Comparison of ENCODE assay signal across 1 cellular context in the genomic region with DNA sequence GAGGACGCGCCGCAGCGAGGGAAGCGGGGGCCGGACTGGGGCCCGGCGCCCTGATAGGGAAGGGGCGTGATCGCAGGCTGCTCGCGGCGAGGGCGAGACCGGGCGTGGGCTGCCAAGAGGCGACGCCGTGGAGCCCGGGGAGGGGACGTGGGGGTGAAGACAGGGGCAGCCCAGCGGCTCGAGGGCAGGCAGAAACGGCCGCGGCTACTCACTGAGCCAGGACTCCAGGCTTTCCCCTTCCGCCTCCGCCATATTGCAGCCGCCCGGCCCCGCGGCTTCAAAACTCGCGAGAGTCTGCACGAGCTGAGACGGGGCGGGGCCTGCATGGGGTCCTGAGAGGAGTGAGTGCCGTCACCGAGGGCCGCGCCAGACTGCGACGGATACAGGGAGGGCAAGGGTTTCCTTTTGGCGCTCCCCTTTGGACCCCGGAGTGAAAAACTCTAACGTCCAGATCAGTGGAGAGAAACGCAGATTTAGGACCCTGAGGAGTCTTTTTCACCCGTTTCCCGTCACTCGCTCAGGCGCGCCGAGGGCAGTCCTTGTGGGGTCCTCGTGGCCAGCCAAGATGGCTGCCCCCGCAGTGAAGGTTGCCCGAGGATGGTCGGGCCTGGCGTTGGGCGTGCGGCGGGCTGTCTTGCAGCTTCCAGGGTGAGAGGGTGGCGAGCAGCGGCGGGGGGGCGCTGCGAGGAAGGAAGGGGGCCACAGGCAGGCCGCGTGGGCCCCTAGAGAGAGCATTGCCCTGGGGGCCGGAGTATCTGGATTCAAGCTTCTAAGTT.
A peak's percentile ranks its signal among the peaks of the same experiment; 100 is the strongest.
TF ChIP-seq lines count a peak whose summit lies in the region.

A gene with protein sequence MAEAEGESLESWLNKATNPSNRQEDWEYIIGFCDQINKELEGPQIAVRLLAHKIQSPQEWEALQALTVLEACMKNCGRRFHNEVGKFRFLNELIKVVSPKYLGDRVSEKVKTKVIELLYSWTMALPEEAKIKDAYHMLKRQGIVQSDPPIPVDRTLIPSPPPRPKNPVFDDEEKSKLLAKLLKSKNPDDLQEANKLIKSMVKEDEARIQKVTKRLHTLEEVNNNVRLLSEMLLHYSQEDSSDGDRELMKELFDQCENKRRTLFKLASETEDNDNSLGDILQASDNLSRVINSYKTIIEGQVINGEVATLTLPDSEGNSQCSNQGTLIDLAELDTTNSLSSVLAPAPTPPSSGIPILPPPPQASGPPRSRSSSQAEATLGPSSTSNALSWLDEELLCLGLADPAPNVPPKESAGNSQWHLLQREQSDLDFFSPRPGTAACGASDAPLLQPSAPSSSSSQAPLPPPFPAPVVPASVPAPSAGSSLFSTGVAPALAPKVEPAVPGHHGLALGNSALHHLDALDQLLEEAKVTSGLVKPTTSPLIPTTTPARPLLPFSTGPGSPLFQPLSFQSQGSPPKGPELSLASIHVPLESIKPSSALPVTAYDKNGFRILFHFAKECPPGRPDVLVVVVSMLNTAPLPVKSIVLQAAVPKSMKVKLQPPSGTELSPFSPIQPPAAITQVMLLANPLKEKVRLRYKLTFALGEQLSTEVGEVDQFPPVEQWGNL (minus strand): TSS at position 271 of the 776 bp plus-strand sequence. CDS start 19 bp downstream, at position 252.
MRPS7 (plus strand) TSS at position 544 of the 776 bp plus-strand sequence; CDS start at position 566, 22 bp downstream.

TF ChIP-seq in K562, 482 proteins besides CTCF, POLR2A, EP300 and RAD21 (continued from another document and continues in another):
- TF ChIP-seq, protein P1, sequence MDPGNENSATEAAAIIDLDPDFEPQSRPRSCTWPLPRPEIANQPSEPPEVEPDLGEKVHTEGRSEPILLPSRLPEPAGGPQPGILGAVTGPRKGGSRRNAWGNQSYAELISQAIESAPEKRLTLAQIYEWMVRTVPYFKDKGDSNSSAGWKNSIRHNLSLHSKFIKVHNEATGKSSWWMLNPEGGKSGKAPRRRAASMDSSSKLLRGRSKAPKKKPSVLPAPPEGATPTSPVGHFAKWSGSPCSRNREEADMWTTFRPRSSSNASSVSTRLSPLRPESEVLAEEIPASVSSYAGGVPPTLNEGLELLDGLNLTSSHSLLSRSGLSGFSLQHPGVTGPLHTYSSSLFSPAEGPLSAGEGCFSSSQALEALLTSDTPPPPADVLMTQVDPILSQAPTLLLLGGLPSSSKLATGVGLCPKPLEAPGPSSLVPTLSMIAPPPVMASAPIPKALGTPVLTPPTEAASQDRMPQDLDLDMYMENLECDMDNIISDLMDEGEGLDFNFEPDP (CRISPR knock-in tag; IDR thresholded peaks at IDR 0.05): no peak
- TF ChIP-seq, protein P2, sequence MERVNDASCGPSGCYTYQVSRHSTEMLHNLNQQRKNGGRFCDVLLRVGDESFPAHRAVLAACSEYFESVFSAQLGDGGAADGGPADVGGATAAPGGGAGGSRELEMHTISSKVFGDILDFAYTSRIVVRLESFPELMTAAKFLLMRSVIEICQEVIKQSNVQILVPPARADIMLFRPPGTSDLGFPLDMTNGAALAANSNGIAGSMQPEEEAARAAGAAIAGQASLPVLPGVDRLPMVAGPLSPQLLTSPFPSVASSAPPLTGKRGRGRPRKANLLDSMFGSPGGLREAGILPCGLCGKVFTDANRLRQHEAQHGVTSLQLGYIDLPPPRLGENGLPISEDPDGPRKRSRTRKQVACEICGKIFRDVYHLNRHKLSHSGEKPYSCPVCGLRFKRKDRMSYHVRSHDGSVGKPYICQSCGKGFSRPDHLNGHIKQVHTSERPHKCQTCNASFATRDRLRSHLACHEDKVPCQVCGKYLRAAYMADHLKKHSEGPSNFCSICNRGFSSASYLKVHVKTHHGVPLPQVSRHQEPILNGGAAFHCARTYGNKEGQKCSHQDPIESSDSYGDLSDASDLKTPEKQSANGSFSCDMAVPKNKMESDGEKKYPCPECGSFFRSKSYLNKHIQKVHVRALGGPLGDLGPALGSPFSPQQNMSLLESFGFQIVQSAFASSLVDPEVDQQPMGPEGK (CRISPR knock-in tag; IDR thresholded peaks at IDR 0.05; ENCODE audit: borderline replicate concordance): no peak
- TF ChIP-seq, protein P3, sequence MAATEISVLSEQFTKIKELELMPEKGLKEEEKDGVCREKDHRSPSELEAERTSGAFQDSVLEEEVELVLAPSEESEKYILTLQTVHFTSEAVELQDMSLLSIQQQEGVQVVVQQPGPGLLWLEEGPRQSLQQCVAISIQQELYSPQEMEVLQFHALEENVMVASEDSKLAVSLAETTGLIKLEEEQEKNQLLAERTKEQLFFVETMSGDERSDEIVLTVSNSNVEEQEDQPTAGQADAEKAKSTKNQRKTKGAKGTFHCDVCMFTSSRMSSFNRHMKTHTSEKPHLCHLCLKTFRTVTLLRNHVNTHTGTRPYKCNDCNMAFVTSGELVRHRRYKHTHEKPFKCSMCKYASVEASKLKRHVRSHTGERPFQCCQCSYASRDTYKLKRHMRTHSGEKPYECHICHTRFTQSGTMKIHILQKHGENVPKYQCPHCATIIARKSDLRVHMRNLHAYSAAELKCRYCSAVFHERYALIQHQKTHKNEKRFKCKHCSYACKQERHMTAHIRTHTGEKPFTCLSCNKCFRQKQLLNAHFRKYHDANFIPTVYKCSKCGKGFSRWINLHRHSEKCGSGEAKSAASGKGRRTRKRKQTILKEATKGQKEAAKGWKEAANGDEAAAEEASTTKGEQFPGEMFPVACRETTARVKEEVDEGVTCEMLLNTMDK (IDR thresholded peaks at IDR 0.05; ENCODE audit: borderline replicate concordance, insufficient read depth, low read depth, low read length, poor library complexity, severe bottlenecking): no peak
- TF ChIP-seq DNMT1 (IDR thresholded peaks at IDR 0.05) (no peak), KAT7 (CRISPR knock-in tag; IDR thresholded peaks at IDR 0.05; ENCODE audit: borderline replicate concordance) (no peak; the same call in 1 of the 2 replicates), ZNF586 (CRISPR knock-in tag; conservative IDR thresholded peaks at IDR 0.05) (no peak), TOE1 (IDR thresholded peaks at IDR 0.05; ENCODE audit: borderline replicate concordance) (peak; percentile 80; the same call in 1 of the 2 replicates), TOE1 (CRISPR knock-in tag; IDR thresholded peaks at IDR 0.05; ENCODE audit: borderline replicate concordance, low read depth) (no peak), ATF7 (IDR thresholded peaks at IDR 0.05) (peak; percentile 95), ZNF696 (CRISPR knock-in tag; conservative IDR thresholded peaks at IDR 0.05) (no peak), LARP7 (IDR thresholded peaks at IDR 0.05) (no peak), CBX1 (IDR thresholded peaks at IDR 0.05; ENCODE audit: low read depth) (no peak), SOX6 (IDR thresholded peaks at IDR 0.05) (peak; percentile 41; the same call in 1 of the 2 replicates), PHF20 (IDR thresholded peaks at IDR 0.05; ENCODE audit: partially characterized antibody) (peak; percentile 98), TRIM28 (IDR thresholded peaks at IDR 0.05) (peak; percentile 67; the same call in 1 of the 2 replicates), PHB2 (IDR thresholded peaks at IDR 0.05; ENCODE audit: low read depth) (no peak), SMAD3 (CRISPR knock-in tag; conservative IDR thresholded peaks at IDR 0.05) (0 out of 2 replicates have a peak, but pooled peaks have one; percentile 41), ARID1B (IDR thresholded peaks at IDR 0.05) (peak; percentile 28; the same call in 1 of the 2 replicates), CBFA2T3 (IDR thresholded peaks at IDR 0.05) (no peak), ZNF347 (CRISPR knock-in tag; IDR thresholded peaks at IDR 0.05; ENCODE audit: low read depth) (no peak), PYGO2 (tag; IDR thresholded peaks at IDR 0.05) (no peak), ZFP1 (CRISPR knock-in tag; IDR thresholded peaks at IDR 0.05) (no peak), TFE3 (CRISPR knock-in tag; IDR thresholded peaks at IDR 0.05) (no peak), POLR3G (IDR thresholded peaks at IDR 0.05; ENCODE audit: extremely low read depth, insufficient read length, insufficient replicate concordance) (no peak), GTF2F1 (IDR thresholded peaks at IDR 0.05; ENCODE audit: low read depth, low read length) (no peak), ZNF41 (CRISPR knock-in tag; conservative IDR thresholded peaks at IDR 0.05) (no peak), ZNF121 (CRISPR knock-in tag; conservative IDR thresholded peaks at IDR 0.05) (no peak), HSF4 (CRISPR knock-in tag; IDR thresholded peaks at IDR 0.05; ENCODE audit: borderline replicate concordance) (no peak), BCOR (IDR thresholded peaks at IDR 0.05) (no peak; the same call in 1 of the 2 replicates), RBBP5 (IDR thresholded peaks at IDR 0.05; ENCODE audit: borderline replicate concordance, insufficient read depth, low read length, poor library complexity, severe bottlenecking) (peak; percentile 98), ESRRA (IDR thresholded peaks at IDR 0.05; ENCODE audit: borderline replicate concordance, low read depth) (peak; percentile 80; the same call in 1 of the 2 replicates), ZNF766 (CRISPR knock-in tag; conservative IDR thresholded peaks at IDR 0.05) (no peak; the same call in 1 of the 2 replicates), TGIF2 (CRISPR knock-in tag; IDR thresholded peaks at IDR 0.05) (peak; percentile 13; the same call in 1 of the 2 replicates), CHD2 (IDR thresholded peaks at IDR 0.05; ENCODE audit: low read depth, low read length) (peak; percentile 99), AFF4 (CRISPR knock-in tag; IDR thresholded peaks at IDR 0.05) (peak; percentile 39; the same call in 1 of the 2 replicates), XRCC4 (IDR thresholded peaks at IDR 0.05; ENCODE audit: extremely low read depth, insufficient read depth, insufficient read length) (no peak), FOXK1 (CRISPR knock-in tag; IDR thresholded peaks at IDR 0.05; ENCODE audit: borderline replicate concordance) (no peak)
- TF ChIP-seq, protein P4, sequence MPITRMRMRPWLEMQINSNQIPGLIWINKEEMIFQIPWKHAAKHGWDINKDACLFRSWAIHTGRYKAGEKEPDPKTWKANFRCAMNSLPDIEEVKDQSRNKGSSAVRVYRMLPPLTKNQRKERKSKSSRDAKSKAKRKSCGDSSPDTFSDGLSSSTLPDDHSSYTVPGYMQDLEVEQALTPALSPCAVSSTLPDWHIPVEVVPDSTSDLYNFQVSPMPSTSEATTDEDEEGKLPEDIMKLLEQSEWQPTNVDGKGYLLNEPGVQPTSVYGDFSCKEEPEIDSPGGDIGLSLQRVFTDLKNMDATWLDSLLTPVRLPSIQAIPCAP (CRISPR knock-in tag; IDR thresholded peaks at IDR 0.05; ENCODE audit: borderline replicate concordance): no peak
- TF ChIP-seq, protein P5, sequence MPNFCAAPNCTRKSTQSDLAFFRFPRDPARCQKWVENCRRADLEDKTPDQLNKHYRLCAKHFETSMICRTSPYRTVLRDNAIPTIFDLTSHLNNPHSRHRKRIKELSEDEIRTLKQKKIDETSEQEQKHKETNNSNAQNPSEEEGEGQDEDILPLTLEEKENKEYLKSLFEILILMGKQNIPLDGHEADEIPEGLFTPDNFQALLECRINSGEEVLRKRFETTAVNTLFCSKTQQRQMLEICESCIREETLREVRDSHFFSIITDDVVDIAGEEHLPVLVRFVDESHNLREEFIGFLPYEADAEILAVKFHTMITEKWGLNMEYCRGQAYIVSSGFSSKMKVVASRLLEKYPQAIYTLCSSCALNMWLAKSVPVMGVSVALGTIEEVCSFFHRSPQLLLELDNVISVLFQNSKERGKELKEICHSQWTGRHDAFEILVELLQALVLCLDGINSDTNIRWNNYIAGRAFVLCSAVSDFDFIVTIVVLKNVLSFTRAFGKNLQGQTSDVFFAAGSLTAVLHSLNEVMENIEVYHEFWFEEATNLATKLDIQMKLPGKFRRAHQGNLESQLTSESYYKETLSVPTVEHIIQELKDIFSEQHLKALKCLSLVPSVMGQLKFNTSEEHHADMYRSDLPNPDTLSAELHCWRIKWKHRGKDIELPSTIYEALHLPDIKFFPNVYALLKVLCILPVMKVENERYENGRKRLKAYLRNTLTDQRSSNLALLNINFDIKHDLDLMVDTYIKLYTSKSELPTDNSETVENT (CRISPR knock-in tag; IDR thresholded peaks at IDR 0.05): no peak
